ENCODE assay signal across 1 cellular context in genomic region chr22:19703869-19704268, GRCh38.
TF ChIP-seq lines count a peak whose summit lies in the region.

No MANE protein-coding gene starts in this region.

TF ChIP-seq in HepG2, 621 proteins besides CTCF, POLR2A, EP300 and RAD21:
- TF ChIP-seq FUBP1 (CRISPR knock-in tag; IDR thresholded peaks at IDR 0.05; ENCODE audit: borderline replicate concordance) (no peak), ZNF180 (CRISPR knock-in tag; IDR thresholded peaks at IDR 0.05; ENCODE audit: borderline replicate concordance, low read depth) (no peak), MAZ (IDR thresholded peaks at IDR 0.05; ENCODE audit: borderline replicate concordance, low read depth, low read length) (no peak), MAZ (CRISPR knock-in tag; IDR thresholded peaks at IDR 0.05; ENCODE audit: low read depth) (no peak), ZNF567 (CRISPR knock-in tag; IDR thresholded peaks at IDR 0.05; ENCODE audit: borderline replicate concordance) (no peak), TOE1 (CRISPR knock-in tag; IDR thresholded peaks at IDR 0.05) (no peak), ZNF33A (CRISPR knock-in tag; IDR thresholded peaks at IDR 0.05; ENCODE audit: borderline replicate concordance) (no peak), ZNF160 (CRISPR knock-in tag; IDR thresholded peaks at IDR 0.05) (no peak), RNF2 (conservative IDR thresholded peaks at IDR 0.05; ENCODE audit: low read depth) (no peak)
